1 cellular context compared by ENCODE assay signal in genomic region chr11:13777341-13777985, GRCh38.
TF ChIP-seq lines count a peak whose summit lies in the region.

No MANE protein-coding gene starts in this region.

TF ChIP-seq in H1, 55 proteins besides CTCF, POLR2A, EP300 and RAD21:
- TF ChIP-seq BCL11A (IDR thresholded peaks at IDR 0.05; ENCODE audit: low read depth in 2 of 2, low read length in 2 of 2) (no peak), MAFK (IDR thresholded peaks at IDR 0.05; ENCODE audit: low read depth, low read length) (no peak), KDM5A (IDR thresholded peaks at IDR 0.05; ENCODE audit: low read length) (no peak), SIN3A (conservative IDR thresholded peaks at IDR 0.05 in 1 of 2, IDR thresholded peaks at IDR 0.05 in 1 of 2; ENCODE audit: low read depth in 1 of 2, low read length in 2 of 2) (no peak), YY1 (IDR thresholded peaks at IDR 0.05; ENCODE audit: low read depth, low read length) (peak; percentile 88), CHD2 (IDR thresholded peaks at IDR 0.05; ENCODE audit: low read length) (no peak), RFX5 (IDR thresholded peaks at IDR 0.05; ENCODE audit: borderline replicate concordance, low read depth, low read length) (no peak), RBBP5 (IDR thresholded peaks at IDR 0.05; ENCODE audit: borderline replicate concordance, low read depth, low read length) (no peak), NANOG (IDR thresholded peaks at IDR 0.05; ENCODE audit: insufficient read depth, low read depth, low read length, poor library complexity, severe bottlenecking) (no peak), FOSL1 (IDR thresholded peaks at IDR 0.05; ENCODE audit: insufficient read depth, low read depth, low read length) (no peak), ATF2 (IDR thresholded peaks at IDR 0.05; ENCODE audit: low read length) (peak; percentile 96), CREB1 (IDR thresholded peaks at IDR 0.05) (no peak), RNF2 (IDR thresholded peaks at IDR 0.05; ENCODE audit: borderline replicate concordance, low read depth, low read length, missing control alignments, poor library complexity, severe bottlenecking) (no peak), TAF7 (optimal IDR thresholded peaks at IDR 0.05; ENCODE audit: borderline replicate concordance, low read depth, low read length) (no peak), POU5F1 (IDR thresholded peaks at IDR 0.05; ENCODE audit: low read depth, low read length) (no peak), EGR1 (IDR thresholded peaks at IDR 0.05; ENCODE audit: borderline replicate concordance, low read depth, low read length) (no peak), CBX5 (IDR thresholded peaks at IDR 0.05; ENCODE audit: low read depth, low read length) (no peak), KDM1A (IDR thresholded peaks at IDR 0.05; ENCODE audit: borderline replicate concordance, low read length) (no peak), CEBPB (IDR thresholded peaks at IDR 0.05; ENCODE audit: low read depth, low read length) (peak; percentile 92), SP1 (IDR thresholded peaks at IDR 0.05; ENCODE audit: low read depth, low read length) (peak; percentile 23; the same call in 1 of the 2 replicates), TAF1 (IDR thresholded peaks at IDR 0.05; ENCODE audit: low read depth, low read length) (no peak), RXRA (IDR thresholded peaks at IDR 0.05; ENCODE audit: insufficient read depth, low read depth, low read length) (no peak), SAP30 (IDR thresholded peaks at IDR 0.05; ENCODE audit: insufficient read depth, insufficient replicate concordance, low read length) (no peak), TBP (IDR thresholded peaks at IDR 0.05; ENCODE audit: low read depth, low read length) (no peak), POLR2AphosphoS5 (IDR thresholded peaks at IDR 0.05; ENCODE audit: low read depth, low read length) (no peak), CHD1 (IDR thresholded peaks at IDR 0.05; ENCODE audit: low read depth, low read length) (no peak), CBX8 (IDR thresholded peaks at IDR 0.05; ENCODE audit: borderline replicate concordance, low read depth, low read length) (no peak), SP2 (IDR thresholded peaks at IDR 0.05; ENCODE audit: low read length) (no peak), TEAD4 (IDR thresholded peaks at IDR 0.05; ENCODE audit: low read depth, low read length) (peak; percentile 41), USF2 (IDR thresholded peaks at IDR 0.05; ENCODE audit: low read length) (no peak), HDAC6 (IDR thresholded peaks at IDR 0.05; ENCODE audit: low read depth, low read length) (no peak), JUN (IDR thresholded peaks at IDR 0.05; ENCODE audit: low read depth, low read length) (0 out of 2 replicates have a peak, but pooled peaks have one; percentile 39), SRF (IDR thresholded peaks at IDR 0.05; ENCODE audit: low read depth, low read length) (no peak), PHF8 (conservative IDR thresholded peaks at IDR 0.05; ENCODE audit: low read depth, low read length) (no peak), HDAC2 (IDR thresholded peaks at IDR 0.05; ENCODE audit: borderline replicate concordance in 1 of 2, low read depth in 2 of 2, low read length in 2 of 2) (no peak), BRCA1 (IDR thresholded peaks at IDR 0.05; ENCODE audit: low read depth, low read length) (no peak), ZNF274 (IDR thresholded peaks at IDR 0.05; ENCODE audit: borderline replicate concordance, extremely low read depth, low read length) (no peak), CTBP2 (IDR thresholded peaks at IDR 0.05; ENCODE audit: borderline replicate concordance, insufficient read depth, insufficient read length, low read length) (no peak), ASH2L (IDR thresholded peaks at IDR 0.05; ENCODE audit: low read length) (no peak), CHD7 (IDR thresholded peaks at IDR 0.05; ENCODE audit: insufficient replicate concordance, low read length) (no peak), JUND (IDR thresholded peaks at IDR 0.05; ENCODE audit: low read length) (peak; percentile 77), NRF1 (IDR thresholded peaks at IDR 0.05; ENCODE audit: low read depth, low read length) (no peak), SIX5 (IDR thresholded peaks at IDR 0.05; ENCODE audit: low read depth, low read length) (no peak)
- TF ChIP-seq, protein P1, sequence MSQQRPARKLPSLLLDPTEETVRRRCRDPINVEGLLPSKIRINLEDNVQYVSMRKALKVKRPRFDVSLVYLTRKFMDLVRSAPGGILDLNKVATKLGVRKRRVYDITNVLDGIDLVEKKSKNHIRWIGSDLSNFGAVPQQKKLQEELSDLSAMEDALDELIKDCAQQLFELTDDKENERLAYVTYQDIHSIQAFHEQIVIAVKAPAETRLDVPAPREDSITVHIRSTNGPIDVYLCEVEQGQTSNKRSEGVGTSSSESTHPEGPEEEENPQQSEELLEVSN (IDR thresholded peaks at IDR 0.05) = no peak
- TF ChIP-seq, protein P2, sequence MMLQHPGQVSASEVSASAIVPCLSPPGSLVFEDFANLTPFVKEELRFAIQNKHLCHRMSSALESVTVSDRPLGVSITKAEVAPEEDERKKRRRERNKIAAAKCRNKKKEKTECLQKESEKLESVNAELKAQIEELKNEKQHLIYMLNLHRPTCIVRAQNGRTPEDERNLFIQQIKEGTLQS (IDR thresholded peaks at IDR 0.05; ENCODE audit: insufficient read depth, low read depth, low read length) = no peak
